ENCODE assay signal across 1 cellular context in the genomic region with DNA sequence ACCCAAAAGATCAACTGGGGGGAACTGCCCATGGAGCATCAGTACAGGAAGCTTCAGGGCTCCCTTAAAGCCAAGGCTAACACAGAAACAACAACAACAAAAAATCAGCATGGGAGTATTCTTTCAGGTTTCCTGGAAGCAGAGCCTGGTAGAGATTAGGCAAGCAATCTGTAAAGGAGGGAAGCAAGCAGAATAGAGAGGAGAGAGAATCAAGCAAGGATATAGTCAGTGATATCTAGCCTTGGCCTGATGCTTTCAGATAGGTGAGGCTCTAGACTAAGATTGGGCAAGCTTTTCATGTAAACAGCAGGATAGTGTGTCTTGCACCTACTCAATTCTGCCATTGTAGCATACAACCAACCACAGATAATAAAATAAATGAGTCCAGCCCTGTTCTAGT.
TF ChIP-seq lines count a peak whose summit lies in the region.

No MANE protein-coding gene starts in this region.

TF ChIP-seq in WTC11, 78 proteins besides CTCF, POLR2A, EP300 and RAD21 (continued from another document):
- TF ChIP-seq, protein P1, sequence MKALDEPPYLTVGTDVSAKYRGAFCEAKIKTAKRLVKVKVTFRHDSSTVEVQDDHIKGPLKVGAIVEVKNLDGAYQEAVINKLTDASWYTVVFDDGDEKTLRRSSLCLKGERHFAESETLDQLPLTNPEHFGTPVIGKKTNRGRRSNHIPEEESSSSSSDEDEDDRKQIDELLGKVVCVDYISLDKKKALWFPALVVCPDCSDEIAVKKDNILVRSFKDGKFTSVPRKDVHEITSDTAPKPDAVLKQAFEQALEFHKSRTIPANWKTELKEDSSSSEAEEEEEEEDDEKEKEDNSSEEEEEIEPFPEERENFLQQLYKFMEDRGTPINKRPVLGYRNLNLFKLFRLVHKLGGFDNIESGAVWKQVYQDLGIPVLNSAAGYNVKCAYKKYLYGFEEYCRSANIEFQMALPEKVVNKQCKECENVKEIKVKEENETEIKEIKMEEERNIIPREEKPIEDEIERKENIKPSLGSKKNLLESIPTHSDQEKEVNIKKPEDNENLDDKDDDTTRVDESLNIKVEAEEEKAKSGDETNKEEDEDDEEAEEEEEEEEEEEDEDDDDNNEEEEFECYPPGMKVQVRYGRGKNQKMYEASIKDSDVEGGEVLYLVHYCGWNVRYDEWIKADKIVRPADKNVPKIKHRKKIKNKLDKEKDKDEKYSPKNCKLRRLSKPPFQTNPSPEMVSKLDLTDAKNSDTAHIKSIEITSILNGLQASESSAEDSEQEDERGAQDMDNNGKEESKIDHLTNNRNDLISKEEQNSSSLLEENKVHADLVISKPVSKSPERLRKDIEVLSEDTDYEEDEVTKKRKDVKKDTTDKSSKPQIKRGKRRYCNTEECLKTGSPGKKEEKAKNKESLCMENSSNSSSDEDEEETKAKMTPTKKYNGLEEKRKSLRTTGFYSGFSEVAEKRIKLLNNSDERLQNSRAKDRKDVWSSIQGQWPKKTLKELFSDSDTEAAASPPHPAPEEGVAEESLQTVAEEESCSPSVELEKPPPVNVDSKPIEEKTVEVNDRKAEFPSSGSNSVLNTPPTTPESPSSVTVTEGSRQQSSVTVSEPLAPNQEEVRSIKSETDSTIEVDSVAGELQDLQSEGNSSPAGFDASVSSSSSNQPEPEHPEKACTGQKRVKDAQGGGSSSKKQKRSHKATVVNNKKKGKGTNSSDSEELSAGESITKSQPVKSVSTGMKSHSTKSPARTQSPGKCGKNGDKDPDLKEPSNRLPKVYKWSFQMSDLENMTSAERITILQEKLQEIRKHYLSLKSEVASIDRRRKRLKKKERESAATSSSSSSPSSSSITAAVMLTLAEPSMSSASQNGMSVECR (CRISPR knock-in tag; IDR thresholded peaks at IDR 0.05; ENCODE audit: borderline replicate concordance): no peak
- TF ChIP-seq, protein P2, sequence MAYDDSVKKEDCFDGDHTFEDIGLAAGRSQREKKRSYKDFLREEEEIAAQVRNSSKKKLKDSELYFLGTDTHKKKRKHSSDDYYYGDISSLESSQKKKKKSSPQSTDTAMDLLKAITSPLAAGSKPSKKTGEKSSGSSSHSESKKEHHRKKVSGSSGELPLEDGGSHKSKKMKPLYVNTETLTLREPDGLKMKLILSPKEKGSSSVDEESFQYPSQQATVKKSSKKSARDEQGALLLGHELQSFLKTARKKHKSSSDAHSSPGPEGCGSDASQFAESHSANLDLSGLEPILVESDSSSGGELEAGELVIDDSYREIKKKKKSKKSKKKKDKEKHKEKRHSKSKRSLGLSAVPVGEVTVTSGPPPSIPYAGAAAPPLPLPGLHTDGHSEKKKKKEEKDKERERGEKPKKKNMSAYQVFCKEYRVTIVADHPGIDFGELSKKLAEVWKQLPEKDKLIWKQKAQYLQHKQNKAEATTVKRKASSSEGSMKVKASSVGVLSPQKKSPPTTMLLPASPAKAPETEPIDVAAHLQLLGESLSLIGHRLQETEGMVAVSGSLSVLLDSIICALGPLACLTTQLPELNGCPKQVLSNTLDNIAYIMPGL (CRISPR knock-in tag; IDR thresholded peaks at IDR 0.05): no peak
- TF ChIP-seq EMX1 (CRISPR knock-in tag; IDR thresholded peaks at IDR 0.05) (no peak), ZNF317 (CRISPR knock-in tag; IDR thresholded peaks at IDR 0.05; ENCODE audit: borderline replicate concordance, low read depth) (no peak)
